In the genomic region with DNA sequence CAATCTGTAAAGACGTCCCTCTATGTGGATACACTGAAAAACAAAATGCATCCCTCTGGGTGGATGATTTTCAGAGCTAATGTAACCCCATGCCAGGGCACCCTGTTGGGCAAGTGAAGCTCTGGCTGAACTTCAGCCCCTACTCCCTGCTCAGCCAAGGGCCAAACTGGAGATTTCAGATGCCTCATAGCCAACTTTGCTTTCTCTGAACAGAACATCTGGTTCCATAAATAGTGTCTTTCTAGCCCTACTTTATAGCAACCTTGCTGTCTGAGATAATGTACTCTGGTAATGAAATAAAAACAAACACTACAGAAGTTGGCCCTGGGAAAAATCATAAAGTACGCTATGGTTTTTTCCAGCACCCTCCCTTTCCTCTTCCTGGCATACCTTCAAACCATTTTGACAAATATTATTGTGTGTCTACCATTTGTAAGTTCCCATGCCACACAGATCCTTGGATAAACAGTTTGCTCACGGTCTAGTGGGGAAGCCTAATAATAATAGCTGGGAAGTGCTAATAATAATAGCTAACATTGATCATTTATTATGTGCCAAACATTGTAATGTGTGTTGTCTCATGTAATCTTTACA, we compare ENCODE assay signal across 14 cellular contexts. TPM values are rescaled to one million over a fixed set of nuclear protein-coding genes. Genes with fewer than 3 reads are reported as not detected.
DNase-seq lines count a peak whose midpoint lies in the region; ATAC-seq and TF ChIP-seq lines count a peak whose summit lies in the region.
"Had no signal": no experiment of that assay in that cellular context is flagged by ENCODE, and none has a peak within 500 bp of the region (broad histone marks: within the 10 kb centered on the region; RNA-seq: fewer than 3 reads in every experiment).

No MANE protein-coding gene starts in this region.

- intact Hi-C loops in sigmoid colon (cut with DNase I): loop anchor here (5.0 kb wide), 2 partner anchors 33 to 83 kb away; no protein-coding TSS in a partner anchor

- H3K27ac ChIP-seq in CD4-positive, CD25-positive, alpha-beta regulatory T cell (ENCODE audit: insufficient read depth, low read length, poor library complexity, severe bottlenecking): peak overlapping the region; percentile 72
- H3K27ac ChIP-seq in cingulate gyrus (ENCODE audit: low read depth, low read length) (peak overlapping the region; percentile 40), sigmoid colon (peak overlapping the region; percentile 30 to 86 (median 77))

- TF ChIP-seq POLR2A in GM19099 (IDR thresholded peaks at IDR 0.05; ENCODE audit: extremely low read depth, insufficient read length, low read depth): peak; percentile 12
- no peak for TF ChIP-seq POLR2A in sigmoid colon (IDR thresholded peaks at IDR 0.05)

- TF ChIP-seq CTCF in sigmoid colon (IDR thresholded peaks at IDR 0.05): no peak

- no peak for TF ChIP-seq EP300 in sigmoid colon (IDR thresholded peaks at IDR 0.05)

- no peaks in the 10 kb centered on the region for H3K36me3 Mint-ChIP-seq in CD4-positive, CD25-positive, alpha-beta regulatory T cell
- no peaks in the 10 kb centered on the region for H3K36me3 Mint-ChIP-seq in activated naive CD8-positive, alpha-beta T cell treated with anti-CD3 and anti-CD28 coated beads, Interleukin-2, amount 50 U/mL, for 24 hours (ENCODE audit: low read depth)

- peak overlapping the region in 2 of 3 donors; percentile 2 to 28 for H3K27ac Mint-ChIP-seq in CD4-positive, CD25-positive, alpha-beta regulatory T cell
- no peak overlapping the region for H3K27ac Mint-ChIP-seq in activated naive CD8-positive, alpha-beta T cell treated with anti-CD3 and anti-CD28 coated beads, Interleukin-2, amount 50 U/mL, for 24 hours
- H3K27ac Mint-ChIP-seq: HFFc6, progenitor cell of endocrine pancreas had no signal

- no peak for DNase-seq in CD4-positive, CD25-positive, alpha-beta regulatory T cell
- DNase-seq in sigmoid colon (no peak), NCI-H2081 treated with DMSO at 0.1 percent for 48 hours (lab: John Stamatoyannopoulos, UW) (no peak), dedifferentiated amniotic fluid mesenchymal stem cell (ENCODE audit: extremely low spot score) (no peak), ureter (ENCODE audit: low spot score) (no peak)
- DNase-seq in activated naive CD8-positive, alpha-beta T cell treated with anti-CD3 and anti-CD28 coated beads, Interleukin-2, amount 50 U/mL, for 24 hours: no peak
- DNase-seq: activated CD4-positive, alpha-beta T cell treated with anti-CD3 and anti-CD28 coated beads for 1 hour; cerebellar nuclear complex; DND-41; HFFc6; stimulated activated CD4-positive, alpha-beta T cell treated with anti-CD3 and anti-CD28 coated beads, Interleukin-2, amount 100 ng/mL, for 24 hours had no signal

- H3K4me1 Mint-ChIP-seq in CD4-positive, CD25-positive, alpha-beta regulatory T cell: peaks cover 3 to 58% (median 31%) of the 10 kb centered on the region in 4 donors
- H3K4me1 Mint-ChIP-seq in activated naive CD8-positive, alpha-beta T cell treated with anti-CD3 and anti-CD28 coated beads, Interleukin-2, amount 50 U/mL, for 24 hours: peaks cover 42% of the 10 kb centered on the region

- peaks cover 36% of the 10 kb centered on the region for H3K4me1 ChIP-seq in CD4-positive, CD25-positive, alpha-beta regulatory T cell (ENCODE audit: control insufficient read depth, insufficient read depth, low read length, poor library complexity, severe bottlenecking)
- H3K4me1 ChIP-seq in sigmoid colon: peaks cover 0 to 48% (median 43%) of the 10 kb centered on the region in 4 donors

- H3K27me3 ChIP-seq in CD4-positive, CD25-positive, alpha-beta regulatory T cell (ENCODE audit: control insufficient read depth, insufficient read depth, low read length): no peaks in the 10 kb centered on the region
- no peaks in the 10 kb centered on the region for H3K27me3 ChIP-seq in sigmoid colon

- WGBS in sigmoid colon, 2 donors: 69 to 77% methylated on average over 3 of the region's 3 CpGs

- peaks cover 0 to 5% (median 0%) of the 10 kb centered on the region in 7 donors for H3K9me3 Mint-ChIP-seq in CD4-positive, CD25-positive, alpha-beta regulatory T cell
- H3K9me3 Mint-ChIP-seq in activated naive CD8-positive, alpha-beta T cell treated with anti-CD3 and anti-CD28 coated beads, Interleukin-2, amount 50 U/mL, for 24 hours: no peaks in the 10 kb centered on the region

- peak overlapping the region; percentile 88 for H3K4me3 ChIP-seq in CD4-positive, CD25-positive, alpha-beta regulatory T cell (ENCODE audit: low read depth, low read length)
- H3K4me3 ChIP-seq in sigmoid colon: no peak overlapping the region

- H3K27me3 Mint-ChIP-seq in CD4-positive, CD25-positive, alpha-beta regulatory T cell: peaks cover 5% of the 10 kb centered on the region
- peaks cover 26% of the 10 kb centered on the region for H3K27me3 Mint-ChIP-seq in activated naive CD8-positive, alpha-beta T cell treated with anti-CD3 and anti-CD28 coated beads, Interleukin-2, amount 50 U/mL, for 24 hours

- H3K9me3 ChIP-seq in CD4-positive, CD25-positive, alpha-beta regulatory T cell (ENCODE audit: control insufficient read depth in 2 of 2, low read length in 2 of 2): no peaks in the 10 kb centered on the region
- H3K9me3 ChIP-seq in sigmoid colon: no peaks in the 10 kb centered on the region

- ATAC-seq in CD4-positive, CD25-positive, alpha-beta regulatory T cell (ENCODE audit: low read depth in 2 of 2): no peak
- ATAC-seq in activated naive CD8-positive, alpha-beta T cell treated with anti-CD3 and anti-CD28 coated beads, Interleukin-2, amount 50 U/mL, for 24 hours: no peak

- no peaks in the 10 kb centered on the region for H3K36me3 ChIP-seq in CD4-positive, CD25-positive, alpha-beta regulatory T cell (ENCODE audit: control insufficient read depth, insufficient read depth, low read length)
- H3K36me3 ChIP-seq in sigmoid colon: no peaks in the 10 kb centered on the region

- H3K4me3 Mint-ChIP-seq in CD4-positive, CD25-positive, alpha-beta regulatory T cell: peak overlapping the region in 2 of 4 donors; percentile 61 to 77
- H3K4me3 Mint-ChIP-seq in activated naive CD8-positive, alpha-beta T cell treated with anti-CD3 and anti-CD28 coated beads, Interleukin-2, amount 50 U/mL, for 24 hours: no peak overlapping the region
- H3K4me3 Mint-ChIP-seq: HFFc6 had no signal

RNA-seq across cellular contexts. Expression of a gene that starts 3.4 kb away (rescaled TPM):
- total RNA-seq in CD4-positive, CD25-positive, alpha-beta regulatory T cell: 49.4 TPM
- polyA plus RNA-seq in CD4-positive, CD25-positive, alpha-beta regulatory T cell: 10 to 100 TPM in 3 of 4 donors, 1 to 10 TPM in 1; 3.5 to 38.3 (median 17.9) TPM
- total RNA-seq in sigmoid colon: 100 to 1,000 TPM in 1 of 4 donors, 10 to 100 TPM in 3; 18.5 to 112 (median 24.1) TPM
- polyA plus RNA-seq in sigmoid colon: 10 to 100 TPM in 1 of 3 donors, 1 to 10 TPM in 2; 5.4 to 12.0 (median 9.9) TPM
- total RNA-seq in ureter: 74.1 TPM
- total RNA-seq: HFFc6, progenitor cell of endocrine pancreas had no signal
